In genomic region chr4:2934077-2934812, GRCh38 we compare ENCODE assay signal across 8 cellular contexts. TPM values are rescaled to one million over a fixed set of nuclear protein-coding genes. Genes with fewer than 3 reads are reported as not detected.
DNase-seq lines count a peak whose midpoint lies in the region; ATAC-seq and TF ChIP-seq lines count a peak whose summit lies in the region.

No MANE protein-coding gene starts in this region.

- no peaks in the 10 kb centered on the region for H3K9me3 Mint-ChIP-seq in brain

- ATAC-seq in GM19467 (IDR thresholded peaks at IDR 0.05; ENCODE audit: unreplicated experiment) = no peak

- peak overlapping the region; percentile 65 to 92 (median 84) for H3K4me3 Mint-ChIP-seq in brain

- TF ChIP-seq CTCF in brain (conservative IDR thresholded peaks at IDR 0.05) = no peak

- peaks cover 30% of the 10 kb centered on the region for H3K36me3 ChIP-seq in SJSA1

- H3K4me1 ChIP-seq in SJSA1 (replicated peaks) = peaks cover 24% of the 10 kb centered on the region

- peaks cover 4% of the 10 kb centered on the region for H3K27me3 Mint-ChIP-seq in brain

- peaks cover 26% of the 10 kb centered on the region for H3K4me1 Mint-ChIP-seq in brain

- peak overlapping the region; percentile 88 for H3K4me3 ChIP-seq in SJSA1

- H3K27ac Mint-ChIP-seq in brain = no peak overlapping the region

- H3K36me3 Mint-ChIP-seq in brain = peaks cover 11% of the 10 kb centered on the region

- no peaks in the 10 kb centered on the region for H3K9me3 ChIP-seq in SJSA1 (replicated peaks)

- DNase-seq in NCI-H1417 (lab: John Stamatoyannopoulos, UW) (peak in 2 of 3 experiments; percentile 6 to 32), NCI-H1417 treated with DMSO at 0.1 percent for 48 hours (lab: John Stamatoyannopoulos, UW) (no peak), SJSA1 (ENCODE audit: low read depth in 1 of 2, low spot score in 2 of 2) (no peak), iris pigment epithelial cell (ENCODE audit: low read depth) (peak; percentile 69), iPS-NIHi7 (ENCODE audit: extremely low spot score) (no peak)
- DNase-seq in stimulated activated CD4-positive, alpha-beta T cell treated with anti-CD3 and anti-CD28 coated beads, Interleukin-2, amount 100 ng/mL, for 24 hours = peak; percentile 48 to 66

- no peaks in the 10 kb centered on the region for H3K27me3 ChIP-seq in SJSA1 (replicated peaks)

- H3K27ac ChIP-seq in SJSA1 = no peak overlapping the region

RNA-seq across cellular contexts. Expression of gene NOP14, which starts 29.0 kb away (rescaled TPM):
- total RNA-seq in SJSA1 (2014; rRNA removed; shearing (Covaris generic)) = 5.8 and 9.9 TPM in 2 replicates
- polyA plus RNA-seq in brain (ENCODE audit: insufficient read depth, low read depth, low replicate concordance) = 14.7 TPM

RNA-seq across cellular contexts. Expression of gene GRK4, which starts 29.1 kb away (rescaled TPM):
- 1.2 and 1.7 TPM in 2 replicates for total RNA-seq in SJSA1 (2014; rRNA removed; shearing (Covaris generic))
- 8.4 TPM for polyA plus RNA-seq in brain (ENCODE audit: insufficient read depth, low read depth, low replicate concordance)

Comparison
In these comparisons a context has a peak if more than half of its experiments do, and no peak if none do; other contexts are left out.
1. DNase-seq: peak in NCI-H1417 (2 of 3), iris pigment epithelial cell (single experiment) and stimulated activated CD4-positive, alpha-beta T cell treated with anti-CD3 and anti-CD28 coated beads, Interleukin-2, amount 100 ng/mL, for 24 hours (2 of 2); none in NCI-H1417 treated with DMSO at 0.1 percent for 48 hours (single experiment), SJSA1 (0 of 2) and iPS-NIHi7 (single experiment).